8 cellular contexts compared by ENCODE assay signal in the genomic region with DNA sequence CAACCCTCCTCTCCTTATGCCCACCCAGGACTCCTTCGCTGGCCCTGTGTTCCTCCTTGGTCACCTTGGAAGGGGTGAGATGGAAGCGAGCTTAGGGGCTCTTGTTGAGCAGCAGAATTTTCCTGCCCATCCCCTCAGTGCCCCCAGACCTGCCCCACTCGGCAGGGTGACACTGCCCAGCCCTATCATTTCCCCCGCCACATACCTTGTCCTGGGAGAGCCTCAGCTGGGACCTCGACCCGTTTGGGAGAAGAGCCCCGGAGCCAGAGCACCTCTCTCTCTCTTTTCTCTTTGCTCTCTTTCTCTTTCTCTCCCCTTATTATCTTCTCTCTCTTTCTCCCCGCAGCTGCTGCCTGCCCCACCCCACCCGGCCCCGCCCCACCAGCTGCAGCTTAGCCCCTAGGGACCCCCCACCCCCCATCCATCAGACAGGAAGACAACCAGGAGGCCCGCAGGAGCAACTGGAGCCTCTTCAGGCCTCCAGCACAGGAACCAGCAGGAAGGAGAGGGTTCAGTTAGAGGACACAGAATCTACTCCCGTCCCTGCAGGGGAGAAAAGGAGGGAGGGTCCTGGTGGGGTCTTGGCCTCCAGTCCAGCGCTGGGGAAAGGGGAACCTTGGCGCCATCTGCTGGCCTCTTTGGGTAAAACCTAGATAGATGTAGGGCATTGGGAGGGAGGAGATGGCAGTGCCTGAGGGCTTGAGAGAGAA. TPM values are rescaled to one million over a fixed set of nuclear protein-coding genes. Genes with fewer than 3 reads are reported as not detected.
DNase-seq lines count a peak whose midpoint lies in the region; ATAC-seq and TF ChIP-seq lines count a peak whose summit lies in the region.

No MANE protein-coding gene starts in this region.

- peak; percentile 68 for TF ChIP-seq RAD21 in neural cell (conservative IDR thresholded peaks at IDR 0.05)

- H3K9ac ChIP-seq in OCI-LY3 (ENCODE audit: low read length): no peak overlapping the region
- H3K9ac ChIP-seq in neural cell (ENCODE audit: low read length): no peak overlapping the region

- peak; percentile 67 for TF ChIP-seq CTCF in OCI-LY3 (IDR thresholded peaks at IDR 0.05; ENCODE audit: low read depth, low read length)
- TF ChIP-seq CTCF in fibroblast of mammary gland (conservative IDR thresholded peaks at IDR 0.05; ENCODE audit: control insufficient read depth, insufficient read depth, low read depth, low read length): peak; percentile 84
- peak; percentile 83 for TF ChIP-seq CTCF in neural cell (IDR thresholded peaks at IDR 0.05; ENCODE audit: poor library complexity, severe bottlenecking)
- TF ChIP-seq CTCF in stomach (IDR thresholded peaks at IDR 0.05): peak in 5 of 7 experiments; percentile 52 to 75 (median 68)

- H3K4me1 ChIP-seq in OCI-LY3 (ENCODE audit: low read length): peaks cover 22% of the 10 kb centered on the region
- H3K4me1 ChIP-seq in stomach: peaks cover 7 to 37% (median 29%) of the 10 kb centered on the region in 4 donors

- H2AFZ ChIP-seq in OCI-LY3 (ENCODE audit: low read depth, low read length): no peak overlapping the region
- H2AFZ ChIP-seq in neural cell (ENCODE audit: low read depth, low read length): no peak overlapping the region

- H3K9me3 ChIP-seq in OCI-LY3 (ENCODE audit: insufficient read depth, low read length): no peaks in the 10 kb centered on the region
- no peaks in the 10 kb centered on the region for H3K9me3 ChIP-seq in neural cell (ENCODE audit: low read length)
- no peaks in the 10 kb centered on the region for H3K9me3 ChIP-seq in stomach

- DNase-seq in CMK (ENCODE audit: low read depth) (peak; percentile 51), HuH-7 (ENCODE audit: low spot score) (peak; percentile 79), activated T-cell treated with anti-CD3 and anti-CD28 coated beads for 48 hours (ENCODE audit: low read depth) (peak; percentile 47), fibroblast of mammary gland (ENCODE audit: low read depth) (peak; percentile 40), stomach (peak; percentile 74)

- H3K36me3 ChIP-seq in OCI-LY3 (replicated peaks; ENCODE audit: low read depth, low read length) (no peaks in the 10 kb centered on the region), neural cell (ENCODE audit: insufficient read depth, low read length) (no peaks in the 10 kb centered on the region), stomach (peaks cover 0 to 14% (median 1%) of the 10 kb centered on the region in 4 donors)

- TF ChIP-seq EP300 in neural cell (conservative IDR thresholded peaks at IDR 0.05; ENCODE audit: poor library complexity, severe bottlenecking) (no peak), stomach (IDR thresholded peaks at IDR 0.05) (no peak)

- H3K4me2 ChIP-seq in OCI-LY3 (ENCODE audit: low read length) (peak overlapping the region; percentile 80), neural cell (ENCODE audit: low read length) (no peak overlapping the region)

- H3K27me3 ChIP-seq in OCI-LY3 (ENCODE audit: low read depth, low read length) (no peaks in the 10 kb centered on the region; the same call in 1 of the 2 replicates), neural cell (ENCODE audit: insufficient read depth, low read depth, low read length) (peaks cover 8% of the 10 kb centered on the region), stomach (peaks cover 0 to 41% (median 32%) of the 10 kb centered on the region in 3 donors)

- H3K4me3 ChIP-seq in OCI-LY3 (ENCODE audit: low read length) (peak overlapping the region; percentile 71), fibroblast of mammary gland (ENCODE audit: control insufficient read depth, low read depth, low read length) (no peak overlapping the region), neural cell (ENCODE audit: low read length) (no peak overlapping the region), stomach (peak overlapping the region in 1 of 4 donors; percentile 19)

- H3K79me2 ChIP-seq in OCI-LY3 (ENCODE audit: low read length): no peaks in the 10 kb centered on the region
- no peaks in the 10 kb centered on the region for H3K79me2 ChIP-seq in neural cell (replicated peaks; ENCODE audit: insufficient read depth, low read length)

- H3F3A ChIP-seq in neural cell (ENCODE audit: insufficient read depth, low read length, poor library complexity, severe bottlenecking): peaks cover 4% of the 10 kb centered on the region

- TF ChIP-seq POLR2A in stomach (IDR thresholded peaks at IDR 0.05): no peak
- no peak for TF ChIP-seq POLR2A in GM18505 (IDR thresholded peaks at IDR 0.05; ENCODE audit: borderline replicate concordance, extremely low read depth, insufficient read depth, insufficient read length)

- no peak overlapping the region for H3K27ac ChIP-seq in OCI-LY3 (ENCODE audit: low read length)
- H3K27ac ChIP-seq in neural cell (ENCODE audit: low read length): no peak overlapping the region
- H3K27ac ChIP-seq in stomach: no peak overlapping the region

- ATAC-seq in GM18505 (IDR thresholded peaks at IDR 0.05; ENCODE audit: unreplicated experiment): no peak

- H3K9me2 ChIP-seq in neural cell (ENCODE audit: insufficient read depth, low read length): no peaks in the 10 kb centered on the region

- intact Hi-C loops in stomach (cut with DNase I; ENCODE audit: low total_unique reads): no loop called here

- H4K20me1 ChIP-seq in OCI-LY3 (ENCODE audit: insufficient read depth, low read length) (no peaks in the 10 kb centered on the region), neural cell (ENCODE audit: insufficient read depth) (no peaks in the 10 kb centered on the region)

- 24 to 34% (median 28%) methylated on average over 13 to 14 of the region's 14 CpGs for WGBS in stomach, 5 donors

TF ChIP-seq in neural cell, 6 proteins besides CTCF, POLR2A, EP300 and RAD21:
- TF ChIP-seq MXI1 (conservative IDR thresholded peaks at IDR 0.05; ENCODE audit: poor library complexity, severe bottlenecking): no peak
- TF ChIP-seq, protein P1, sequence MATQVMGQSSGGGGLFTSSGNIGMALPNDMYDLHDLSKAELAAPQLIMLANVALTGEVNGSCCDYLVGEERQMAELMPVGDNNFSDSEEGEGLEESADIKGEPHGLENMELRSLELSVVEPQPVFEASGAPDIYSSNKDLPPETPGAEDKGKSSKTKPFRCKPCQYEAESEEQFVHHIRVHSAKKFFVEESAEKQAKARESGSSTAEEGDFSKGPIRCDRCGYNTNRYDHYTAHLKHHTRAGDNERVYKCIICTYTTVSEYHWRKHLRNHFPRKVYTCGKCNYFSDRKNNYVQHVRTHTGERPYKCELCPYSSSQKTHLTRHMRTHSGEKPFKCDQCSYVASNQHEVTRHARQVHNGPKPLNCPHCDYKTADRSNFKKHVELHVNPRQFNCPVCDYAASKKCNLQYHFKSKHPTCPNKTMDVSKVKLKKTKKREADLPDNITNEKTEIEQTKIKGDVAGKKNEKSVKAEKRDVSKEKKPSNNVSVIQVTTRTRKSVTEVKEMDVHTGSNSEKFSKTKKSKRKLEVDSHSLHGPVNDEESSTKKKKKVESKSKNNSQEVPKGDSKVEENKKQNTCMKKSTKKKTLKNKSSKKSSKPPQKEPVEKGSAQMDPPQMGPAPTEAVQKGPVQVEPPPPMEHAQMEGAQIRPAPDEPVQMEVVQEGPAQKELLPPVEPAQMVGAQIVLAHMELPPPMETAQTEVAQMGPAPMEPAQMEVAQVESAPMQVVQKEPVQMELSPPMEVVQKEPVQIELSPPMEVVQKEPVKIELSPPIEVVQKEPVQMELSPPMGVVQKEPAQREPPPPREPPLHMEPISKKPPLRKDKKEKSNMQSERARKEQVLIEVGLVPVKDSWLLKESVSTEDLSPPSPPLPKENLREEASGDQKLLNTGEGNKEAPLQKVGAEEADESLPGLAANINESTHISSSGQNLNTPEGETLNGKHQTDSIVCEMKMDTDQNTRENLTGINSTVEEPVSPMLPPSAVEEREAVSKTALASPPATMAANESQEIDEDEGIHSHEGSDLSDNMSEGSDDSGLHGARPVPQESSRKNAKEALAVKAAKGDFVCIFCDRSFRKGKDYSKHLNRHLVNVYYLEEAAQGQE (IDR thresholded peaks at IDR 0.05; ENCODE audit: borderline replicate concordance): no peak
- TF ChIP-seq POLR2AphosphoS5 (IDR thresholded peaks at IDR 0.05): no peak
- TF ChIP-seq SMC3 (conservative IDR thresholded peaks at IDR 0.05; ENCODE audit: poor library complexity): peak; percentile 73
- no peak for TF ChIP-seq TAF1 (IDR thresholded peaks at IDR 0.05; ENCODE audit: low read depth)
- TF ChIP-seq EZH2 (IDR thresholded peaks at IDR 0.05; ENCODE audit: borderline replicate concordance, insufficient read depth, low read length, poor library complexity, severe bottlenecking): no peak

RNA-seq across cellular contexts. Expression of a gene that starts 1.6 kb away (rescaled TPM):
- polyA plus RNA-seq in neural cell (20.5 and 21.6 TPM in 2 replicates), stomach (1 to 10 TPM; 2.0 to 9.9 (median 6.7) TPM)
- 18.5 and 20.8 TPM in 2 replicates for polyA minus RNA-seq in neural cell
- total RNA-seq in stomach: 10 to 100 TPM in 2 of 5 donors, 1 to 10 TPM in 1, under 1 TPM in 1, not detected in 1; 0.89 to 21.0 (median 6.9) TPM

RNA-seq across cellular contexts. Expression of a gene that starts 13.9 kb away (rescaled TPM):
- polyA plus RNA-seq in neural cell: 1.9 TPM in 1 of 2 replicates, not detected in the other
- 1.2 TPM in 1 of 2 replicates, not detected in the other for polyA minus RNA-seq in neural cell
- total RNA-seq in stomach: 1 to 10 TPM in 1 of 5 donors, not detected in 4; 4.9 TPM
- polyA plus RNA-seq in stomach: under 1 TPM in 2 of 3 donors, not detected in 1; 0.30 to 0.75 TPM

RNA-seq across cellular contexts. Expression of a gene that starts 28.8 kb away (rescaled TPM):
- 2.1 TPM in 1 of 2 replicates, not detected in the other for polyA plus RNA-seq in neural cell
- not detected in 2 replicates for polyA minus RNA-seq in neural cell
- total RNA-seq in stomach: 100 to 1,000 TPM in 3 of 5 donors, 10 to 100 TPM in 2; 34.9 to 408 (median 195) TPM
- polyA plus RNA-seq in stomach: 100 to 1,000 TPM; 104 to 249 (median 122) TPM

RNA-seq across cellular contexts. Expression of a gene that starts 54.9 kb away (rescaled TPM):
- polyA plus RNA-seq in neural cell (63.4 and 77.0 TPM in 2 replicates), stomach (1 to 10 TPM; 5.7 to 9.3 (median 6.7) TPM)
- polyA minus RNA-seq in neural cell: 51.4 and 57.8 TPM in 2 replicates
- 100 to 1,000 TPM in 1 of 5 donors, 10 to 100 TPM in 3, 1 to 10 TPM in 1; 2.9 to 253 (median 40.6) TPM for total RNA-seq in stomach

RNA-seq across cellular contexts. Expression of a gene that starts 55.2 kb away (rescaled TPM):
- 40.1 and 49.4 TPM in 2 replicates for polyA plus RNA-seq in neural cell
- 49.0 and 51.6 TPM in 2 replicates for polyA minus RNA-seq in neural cell
- 10 to 100 TPM; 26.9 to 99.1 (median 64.4) TPM for total RNA-seq in stomach
- 10 to 100 TPM; 44.5 to 53.0 (median 47.8) TPM for polyA plus RNA-seq in stomach

Comparison
In these comparisons a context has a peak if more than half of its experiments do, and no peak if none do; other contexts are left out.
1. RNA of a gene that starts 28.8 kb away (polyA plus RNA-seq): 104 to 249 TPM in stomach; 2.1 TPM in neural cell; every median in the first group is over 10 times any median in the second.
2. Peak in every context shown above with its lines, with median percentiles within 50 percentile points of each other: DNase-seq and CTCF ChIP-seq.